In genomic region chr9:131817627-131818026, GRCh38 we compare ENCODE assay signal across 20 cellular contexts.
A peak's percentile ranks its signal among the peaks of the same experiment; 100 is the strongest.
DNase-seq lines count a peak whose midpoint lies in the region; ATAC-seq and TF ChIP-seq lines count a peak whose summit lies in the region.
"Had no signal": no experiment of that assay in that cellular context is flagged by ENCODE, and none has a peak within 500 bp of the region (broad histone marks: within the 10 kb centered on the region; RNA-seq: fewer than 3 reads in every experiment).

No MANE protein-coding gene starts in this region.

- H3K4me3 ChIP-seq in smooth muscle cell: no peak overlapping the region
- H3K4me3 ChIP-seq: colonic mucosa, hepatocyte had no signal

- H3K4me2 ChIP-seq in smooth muscle cell: no peak overlapping the region
- H3K4me2 ChIP-seq: hepatocyte, SK-N-SH had no signal

- no peaks in the 10 kb centered on the region for H4K20me1 ChIP-seq in smooth muscle cell (ENCODE audit: low read depth)

- no peaks in the 10 kb centered on the region for H3K79me2 ChIP-seq in smooth muscle cell (ENCODE audit: low read depth)
- H3K79me2 ChIP-seq: hepatocyte had no signal

- no peaks in the 10 kb centered on the region for H3K36me3 ChIP-seq in smooth muscle cell (ENCODE audit: low read depth)
- H3K36me3 ChIP-seq: brain microvascular endothelial cell, colonic mucosa had no signal

- no peak overlapping the region for H2AFZ ChIP-seq in smooth muscle cell (ENCODE audit: low read depth)
- H2AFZ ChIP-seq: hepatocyte had no signal

- TF ChIP-seq CTCF in smooth muscle cell (IDR thresholded peaks at IDR 0.05; ENCODE audit: borderline replicate concordance, insufficient read depth, poor library complexity, severe bottlenecking): no peak

- no peaks in the 10 kb centered on the region for H3K4me1 ChIP-seq in smooth muscle cell (ENCODE audit: low read depth)
- H3K4me1 ChIP-seq: colonic mucosa had no signal

- H3K9me3 ChIP-seq in smooth muscle cell (replicated peaks; ENCODE audit: low read depth): no peaks in the 10 kb centered on the region
- H3K9me3 ChIP-seq: colonic mucosa, SK-N-SH had no signal

- DNase-seq in COR-L47 (lab: John Stamatoyannopoulos, UW) (peak; percentile 96), NCI-H1092 treated with DMSO at 0.1 percent for 48 hours (lab: John Stamatoyannopoulos, UW) (peak; percentile 93), NCI-H2107 treated with DMSO at 0.1 percent for 48 hours (lab: John Stamatoyannopoulos, UW; ENCODE audit: unreplicated experiment) (peak; percentile 75), NCI-H774 (lab: John Stamatoyannopoulos, UW) (peak; percentile 85), NCI-H526 treated with DMSO at 0.1 percent for 48 hours (lab: John Stamatoyannopoulos, UW) (no peak), smooth muscle cell (lab: John Stamatoyannopoulos, UW; ENCODE audit: unreplicated experiment) (no peak), NCI-H226 (no peak)
- DNase-seq: activated CD4-positive, CD25-positive, alpha-beta regulatory T cell treated with anti-CD3 and anti-CD28 coated beads, Interleukin-2, amount 50 U/mL, for 72 hours; brain microvascular endothelial cell; CD4-positive, CD25-positive, alpha-beta regulatory T cell; colonic mucosa; KG1; mammary epithelial cell; naive thymus-derived CD8-positive, alpha-beta T cell; NCI-H1048; SK-N-SH; stimulated activated CD4-positive, alpha-beta T cell treated with anti-CD3 and anti-CD28 coated beads, Interleukin-2, amount 100 ng/mL, for 48 hours; T-helper 9 cell had no signal

- no peaks in the 10 kb centered on the region for H3F3A ChIP-seq in smooth muscle cell (ENCODE audit: low read depth)

- no peak overlapping the region for H3K27ac ChIP-seq in smooth muscle cell (ENCODE audit: low read depth)
- H3K27ac ChIP-seq: brain microvascular endothelial cell, colonic mucosa, hepatocyte had no signal

- ATAC-seq in HG02759 (IDR thresholded peaks at IDR 0.05; ENCODE audit: unreplicated experiment): no peak
- ATAC-seq: naive thymus-derived CD8-positive, alpha-beta T cell had no signal

- peaks cover 26% of the 10 kb centered on the region for H3K27me3 ChIP-seq in smooth muscle cell (ENCODE audit: low read depth)
- H3K27me3 ChIP-seq: colonic mucosa had no signal

- no peak overlapping the region for H3K9ac ChIP-seq in smooth muscle cell (ENCODE audit: low read depth)
- H3K9ac ChIP-seq: SK-N-SH had no signal

- 80% methylated on average over 9 of the region's 9 CpGs for WGBS in smooth muscle cell (ENCODE audit: low lambda C conversion rate)

Comparison
In these comparisons a context has a peak if more than half of its experiments do, and no peak if none do; other contexts are left out.
1. DNase-seq: peak in COR-L47 (single experiment), NCI-H1092 treated with DMSO at 0.1 percent for 48 hours (single experiment), NCI-H2107 treated with DMSO at 0.1 percent for 48 hours (single experiment) and NCI-H774 (single experiment); none in NCI-H526 treated with DMSO at 0.1 percent for 48 hours (single experiment), smooth muscle cell (single experiment) and NCI-H226 (single experiment).